Comparison of ENCODE assay signal across 1 cellular context in genomic region chr7:71254751-71255150, GRCh38.
TF ChIP-seq lines count a peak whose summit lies in the region.

No MANE protein-coding gene starts in this region.

TF ChIP-seq in H1, 55 proteins besides CTCF, POLR2A, EP300 and RAD21 (continued from another document):
- TF ChIP-seq ATF3 (IDR thresholded peaks at IDR 0.05; ENCODE audit: insufficient read depth, low read depth, low read length) (no peak), JUND (IDR thresholded peaks at IDR 0.05; ENCODE audit: low read length) (no peak)
